In genomic region chr1:64033667-64034215, GRCh38 we compare ENCODE assay signal across 23 cellular contexts.
DNase-seq lines count a peak whose midpoint lies in the region; ATAC-seq and TF ChIP-seq lines count a peak whose summit lies in the region.
"Had no signal": no experiment of that assay in that cellular context is flagged by ENCODE, and none has a peak within 500 bp of the region (broad histone marks: within the 10 kb centered on the region; RNA-seq: fewer than 3 reads in every experiment).

No MANE protein-coding gene starts in this region.

- H3K27me3 ChIP-seq in ACC112 (ENCODE audit: insufficient read depth, low read length): no peaks in the 10 kb centered on the region
- no peaks in the 10 kb centered on the region for H3K27me3 ChIP-seq in WERI-Rb-1 (ENCODE audit: insufficient read depth, low read depth, severe bottlenecking)

- peaks cover 11% of the 10 kb centered on the region for H3K36me3 Mint-ChIP-seq in HFFc6 (ENCODE audit: low read depth)
- H3K36me3 Mint-ChIP-seq: CD4-positive, CD25-positive, alpha-beta regulatory T cell; naive thymus-derived CD8-positive, alpha-beta T cell had no signal

- no peaks in the 10 kb centered on the region for H3K36me3 ChIP-seq in ACC112 (ENCODE audit: insufficient read depth, low read length)
- H3K36me3 ChIP-seq in WERI-Rb-1: no peaks in the 10 kb centered on the region

- H3K4me1 ChIP-seq in ACC112 (ENCODE audit: control insufficient read depth, insufficient read depth, low read length, unreplicated experiment): peaks cover 32% of the 10 kb centered on the region

- DNase-seq in amniotic epithelial cell (ENCODE audit: low read depth): peak; percentile 78
- peak; percentile 84 for DNase-seq in fibroblast of pulmonary artery (ENCODE audit: low read depth)
- peak; percentile 40 for DNase-seq in mucosa of gallbladder (ENCODE audit: low spot score)
- DNase-seq in D341Med (ENCODE audit: low spot score): no peak
- no peak for DNase-seq in HFFc6
- DNase-seq in WERI-Rb-1: no peak
- DNase-seq: 8988T; activated naive CD4-positive, alpha-beta T cell treated with anti-CD3 and anti-CD28 coated beads for 36 hours; caudate nucleus; CD4-positive, CD25-positive, alpha-beta regulatory T cell; DMS53; naive thymus-derived CD8-positive, alpha-beta T cell; NCI-H1436 treated with DMSO at 0.1 percent for 48 hours; NCI-H2227 treated with DMSO at 0.1 percent for 48 hours; NK-92 treated with Interleukin-12 subunit alpha and Interleukin-12 subunit beta, amount 100 ng/mL, for 24 hours; RPMI8226; stimulated activated CD4-positive, alpha-beta T cell treated with anti-CD3 and anti-CD28 coated beads, Interleukin-15, amount 100 ng/mL, for 24 hours; stimulated activated naive B cell treated with anti-CD40 and anti-IgM and Interleukin-4, amounts not matched to agents 10 μg/mL and 1 μg/mL and 100 μg/mL, for 72 hours; SW 1271 had no signal

- no peaks in the 10 kb centered on the region; the same call in 1 of the 2 replicates for H3K9me3 Mint-ChIP-seq in HFFc6
- H3K9me3 Mint-ChIP-seq: activated naive CD4-positive, alpha-beta T cell treated with anti-CD3 and anti-CD28 coated beads for 36 hours had no signal

- ATAC-seq in GM19324 (IDR thresholded peaks at IDR 0.05; ENCODE audit: low FRiP score, unreplicated experiment): no peak
- ATAC-seq: HCT116; naive thymus-derived CD8-positive, alpha-beta T cell; stimulated activated naive B cell treated with anti-CD40 and anti-IgM and Interleukin-4, amounts not matched to agents 10 μg/mL and 1 μg/mL and 100 μg/mL, for 72 hours had no signal

- peaks cover 28% of the 10 kb centered on the region for H3K4me1 Mint-ChIP-seq in HFFc6 (ENCODE audit: low read depth)
- H3K4me1 Mint-ChIP-seq: CD4-positive, CD25-positive, alpha-beta regulatory T cell; naive thymus-derived CD8-positive, alpha-beta T cell; stimulated activated naive B cell treated with anti-CD40 and anti-IgM and Interleukin-4, amounts not matched to agents 10 μg/mL and 1 μg/mL and 100 μg/mL, for 72 hours had no signal

- H3K27me3 Mint-ChIP-seq in HFFc6 (ENCODE audit: insufficient read depth): peaks cover 3% of the 10 kb centered on the region
- H3K27me3 Mint-ChIP-seq: CD4-positive, CD25-positive, alpha-beta regulatory T cell; stimulated activated naive B cell treated with anti-CD40 and anti-IgM and Interleukin-4, amounts not matched to agents 10 μg/mL and 1 μg/mL and 100 μg/mL, for 72 hours had no signal

- TF ChIP-seq CTCF in fibroblast of pulmonary artery (IDR thresholded peaks at IDR 0.05; ENCODE audit: low read length, missing control alignments): no peak
- TF ChIP-seq CTCF in HFFc6 (IDR thresholded peaks at IDR 0.05): no peak
- no peak for TF ChIP-seq CTCF in WERI-Rb-1 (IDR thresholded peaks at IDR 0.05; ENCODE audit: low read depth, low read length)

- H3K27ac Mint-ChIP-seq in HFFc6: no peak overlapping the region
- H3K27ac Mint-ChIP-seq: activated naive CD4-positive, alpha-beta T cell treated with anti-CD3 and anti-CD28 coated beads for 36 hours; CD4-positive, CD25-positive, alpha-beta regulatory T cell; naive thymus-derived CD8-positive, alpha-beta T cell; stimulated activated naive B cell treated with anti-CD40 and anti-IgM and Interleukin-4, amounts not matched to agents 10 μg/mL and 1 μg/mL and 100 μg/mL, for 72 hours had no signal

- H3K4me3 Mint-ChIP-seq in HFFc6: no peak overlapping the region
- H3K4me3 Mint-ChIP-seq: activated naive CD4-positive, alpha-beta T cell treated with anti-CD3 and anti-CD28 coated beads for 36 hours; CD4-positive, CD25-positive, alpha-beta regulatory T cell; naive thymus-derived CD8-positive, alpha-beta T cell; stimulated activated naive B cell treated with anti-CD40 and anti-IgM and Interleukin-4, amounts not matched to agents 10 μg/mL and 1 μg/mL and 100 μg/mL, for 72 hours had no signal

- H3K9me3 ChIP-seq in WERI-Rb-1 (ENCODE audit: severe bottlenecking): no peaks in the 10 kb centered on the region

- H3K4me3 ChIP-seq in ACC112 (ENCODE audit: low read depth, low read length) (no peak overlapping the region), fibroblast of pulmonary artery (replicated peaks; ENCODE audit: low read depth, low read length) (no peak overlapping the region), WERI-Rb-1 (ENCODE audit: low read depth, low read length) (no peak overlapping the region)
- H3K4me3 ChIP-seq: lung had no signal

- H3K79me2 ChIP-seq in ACC112 (ENCODE audit: control insufficient read depth, insufficient read depth, low read length, unreplicated experiment): peaks cover 2% of the 10 kb centered on the region

- no peak overlapping the region for H2AFZ ChIP-seq in ACC112 (ENCODE audit: low read length, unreplicated experiment)

- H3K27ac ChIP-seq in ACC112 (ENCODE audit: low read depth, low read length): peak overlapping the region; percentile 38
- H3K27ac ChIP-seq in WERI-Rb-1: no peak overlapping the region

Comparison
In these comparisons a context has a peak if more than half of its experiments do, and no peak if none do; other contexts are left out.
1. DNase-seq: peak in amniotic epithelial cell (single experiment), fibroblast of pulmonary artery (single experiment) and mucosa of gallbladder (single experiment); none in D341Med (single experiment), HFFc6 (single experiment) and WERI-Rb-1 (single experiment).